ENCODE assay signal across 19 cellular contexts in the genomic region with DNA sequence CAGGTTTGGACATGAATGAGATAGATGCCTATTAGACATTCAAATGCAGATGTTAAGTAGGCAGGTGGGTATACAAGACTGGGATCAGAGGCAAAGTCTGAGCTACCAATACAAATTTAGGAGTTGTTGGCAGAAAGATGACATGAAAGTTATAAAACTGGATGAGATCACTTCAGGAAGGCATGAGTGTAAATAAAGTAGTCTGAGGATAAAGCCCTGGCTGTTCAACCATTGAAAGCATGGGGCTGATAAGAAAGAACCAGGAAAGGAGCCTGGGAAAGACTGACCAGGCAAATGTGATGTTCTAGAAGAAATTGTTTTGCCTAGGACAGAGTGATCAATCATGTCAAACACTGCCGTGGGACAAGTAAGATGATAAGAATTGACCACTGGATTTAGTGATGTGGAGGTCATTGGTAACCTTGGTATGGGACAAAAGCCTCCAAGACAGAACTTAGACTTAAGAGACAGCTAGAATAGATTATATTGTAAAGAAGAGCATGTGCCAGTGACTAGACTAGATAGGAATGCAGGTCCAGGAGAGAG.
DNase-seq lines count a peak whose midpoint lies in the region; FAIRE-seq and TF ChIP-seq lines count a peak whose summit lies in the region.
"Had no signal": no experiment of that assay in that cellular context is flagged by ENCODE, and none has a peak within 500 bp of the region (broad histone marks: within the 10 kb centered on the region; RNA-seq: fewer than 3 reads in every experiment).

No MANE protein-coding gene starts in this region.

- H3K4me2 ChIP-seq in SK-N-SH, result no peak overlapping the region
- H3K4me2 ChIP-seq: A549, GM23338 had no signal

- POLR2A ChIA-PET in SK-N-SH (lab: Yijun Ruan, JAX), result no interaction called here

- H3F3A ChIP-seq in SK-N-SH (replicated peaks; ENCODE audit: insufficient read depth), result no peaks in the 10 kb centered on the region

- no peak for TF ChIP-seq RAD21 in SK-N-SH (IDR thresholded peaks at IDR 0.05; ENCODE audit: low read length)

- H3K27me3 ChIP-seq in small intestine (ENCODE audit: control insufficient read depth in 2 of 2, insufficient read depth in 2 of 2, low read length in 2 of 2), result no peaks in the 10 kb centered on the region
- no peaks in the 10 kb centered on the region; the same call in 1 of the 2 replicates for H3K27me3 ChIP-seq in SK-N-SH (ENCODE audit: insufficient read depth)

- H4K20me1 ChIP-seq in SK-N-SH (ENCODE audit: insufficient read depth), result no peaks in the 10 kb centered on the region

- FAIRE-seq in small intestine (lab: Jason Lieb, UNC), result no peak
- FAIRE-seq: A549, D721Med, GM12878 had no signal

- WGBS in small intestine, 3 donors, result 8 to 17% (median 14%) methylated on average over 1 of the region's 1 CpG
- WGBS in SK-N-SH (ENCODE audit: low lambda C conversion rate), result 19% methylated on average over 1 of the region's 1 CpG

- no peaks in the 10 kb centered on the region for H3K9me3 ChIP-seq in small intestine (ENCODE audit: control insufficient read depth, low read depth)
- H3K9me3 ChIP-seq in SK-N-SH, result no peaks in the 10 kb centered on the region
- H3K9me3 ChIP-seq: HAP-1 had no signal

- no peak for TF ChIP-seq EP300 in SK-N-SH (IDR thresholded peaks at IDR 0.05; ENCODE audit: borderline replicate concordance in 1 of 2, low read depth in 1 of 2, low read length in 1 of 2)

- H2AFZ ChIP-seq in SK-N-SH (ENCODE audit: low read depth), result no peak overlapping the region
- H2AFZ ChIP-seq: GM23338 had no signal

- H3K4me3 ChIP-seq in LNCaP clone FGC (ENCODE audit: low read depth, low read length) (no peak overlapping the region), choroid plexus epithelial cell (ENCODE audit: low read depth, low read length) (no peak overlapping the region), small intestine (ENCODE audit: low read depth in 1 of 2, low read length in 2 of 2) (no peak overlapping the region), SK-N-SH (ENCODE audit: low read depth in 2 of 2, low read length in 1 of 2) (no peak overlapping the region)
- H3K4me3 ChIP-seq: A549, GM12878, GM23338, HAP-1 had no signal

- H3K9ac ChIP-seq in SK-N-SH, result no peak overlapping the region

- no peaks in the 10 kb centered on the region; the same call in 1 of the 2 replicates for H3K9me2 ChIP-seq in SK-N-SH

- H3K79me2 ChIP-seq in SK-N-SH (ENCODE audit: insufficient read depth), result no peaks in the 10 kb centered on the region

- H3K4me1 ChIP-seq in small intestine (ENCODE audit: control insufficient read depth in 2 of 2, insufficient read depth in 1 of 2, low read depth in 1 of 2, low read length in 1 of 2) (no peaks in the 10 kb centered on the region), SK-N-SH (ENCODE audit: control insufficient read depth in 1 of 2, insufficient read depth in 2 of 2, low read depth in 1 of 2, low read length in 1 of 2) (no peaks in the 10 kb centered on the region)
- H3K4me1 ChIP-seq: A549, HAP-1 had no signal

- H3K27ac ChIP-seq in small intestine (ENCODE audit: low read depth in 1 of 2, low read length in 1 of 2) (no peak overlapping the region), SK-N-SH (ENCODE audit: low read depth in 2 of 2, low read length in 1 of 2) (no peak overlapping the region)

- H3K36me3 ChIP-seq in small intestine (ENCODE audit: control insufficient read depth in 2 of 2, insufficient read depth in 2 of 2, low read length in 2 of 2) (no peaks in the 10 kb centered on the region), SK-N-SH (replicated peaks in 1 of 2; ENCODE audit: control insufficient read depth in 1 of 2, insufficient read depth in 2 of 2, low read length in 1 of 2) (no peaks in the 10 kb centered on the region)
- H3K36me3 ChIP-seq: HAP-1 had no signal

- no peak for TF ChIP-seq CTCF in LNCaP clone FGC (IDR thresholded peaks at IDR 0.05; ENCODE audit: control insufficient read depth, extremely low read depth, insufficient read depth)
- no peak for TF ChIP-seq CTCF in choroid plexus epithelial cell (conservative IDR thresholded peaks at IDR 0.05; ENCODE audit: low read depth, low read length)
- TF ChIP-seq CTCF in SK-N-SH (IDR thresholded peaks at IDR 0.05), result no peak

- CTCF ChIA-PET in SK-N-SH (lab: Yijun Ruan, JAX), result interaction anchor here (1.0 kb wide), 1 partner anchor 693 kb away, joined by 3 read pairs; no protein-coding TSS in a partner anchor

- DNase-seq in LNCaP clone FGC (ENCODE audit: low read depth) (peak; percentile 40), choroid plexus epithelial cell (ENCODE audit: low read depth) (peak; percentile 26), kidney glomerular epithelial cell (lab: John Stamatoyannopoulos, UW) (peak; percentile 23), small intestine (peak; percentile 6), NCI-H2196 (lab: John Stamatoyannopoulos, UW; ENCODE audit: unreplicated experiment) (no peak), HuH-7 (ENCODE audit: low spot score) (no peak), SK-N-SH (no peak)
- DNase-seq: DMS79 treated with DMSO at 0.1 percent for 48 hours, KBM-7, NCI-H1092 treated with DMSO at 0.1 percent for 48 hours, NCI-H2029 treated with DMSO at 0.1 percent for 48 hours, NCI-H524 treated with DMSO at 0.1 percent for 48 hours, OCI-M1, Right ventricle myocardium superior had no signal

TF ChIP-seq in SK-N-SH, 30 proteins besides CTCF, POLR2A, EP300 and RAD21:
- TF ChIP-seq FOXM1 (IDR thresholded peaks at IDR 0.05; ENCODE audit: low read depth) (no peak), POLR2AphosphoS5 (IDR thresholded peaks at IDR 0.05; ENCODE audit: low read depth, low read length) (no peak), GATA2 (CRISPR knock-in tag; IDR thresholded peaks at IDR 0.05) (no peak), GABPA (IDR thresholded peaks at IDR 0.05; ENCODE audit: low read depth) (no peak), RFX5 (IDR thresholded peaks at IDR 0.05; ENCODE audit: low read length) (no peak), CHD2 (IDR thresholded peaks at IDR 0.05; ENCODE audit: low read length, partially characterized antibody) (no peak), FOSL2 (IDR thresholded peaks at IDR 0.05; ENCODE audit: borderline replicate concordance, low read depth) (no peak)
- TF ChIP-seq, protein P1, sequence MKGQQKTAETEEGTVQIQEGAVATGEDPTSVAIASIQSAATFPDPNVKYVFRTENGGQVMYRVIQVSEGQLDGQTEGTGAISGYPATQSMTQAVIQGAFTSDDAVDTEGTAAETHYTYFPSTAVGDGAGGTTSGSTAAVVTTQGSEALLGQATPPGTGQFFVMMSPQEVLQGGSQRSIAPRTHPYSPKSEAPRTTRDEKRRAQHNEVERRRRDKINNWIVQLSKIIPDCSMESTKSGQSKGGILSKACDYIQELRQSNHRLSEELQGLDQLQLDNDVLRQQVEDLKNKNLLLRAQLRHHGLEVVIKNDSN (IDR thresholded peaks at IDR 0.05; ENCODE audit: borderline replicate concordance, low read depth), result no peak
- TF ChIP-seq, protein P2, sequence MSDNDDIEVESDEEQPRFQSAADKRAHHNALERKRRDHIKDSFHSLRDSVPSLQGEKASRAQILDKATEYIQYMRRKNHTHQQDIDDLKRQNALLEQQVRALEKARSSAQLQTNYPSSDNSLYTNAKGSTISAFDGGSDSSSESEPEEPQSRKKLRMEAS (IDR thresholded peaks at IDR 0.05; ENCODE audit: low read depth), result no peak
- TF ChIP-seq, protein P3, sequence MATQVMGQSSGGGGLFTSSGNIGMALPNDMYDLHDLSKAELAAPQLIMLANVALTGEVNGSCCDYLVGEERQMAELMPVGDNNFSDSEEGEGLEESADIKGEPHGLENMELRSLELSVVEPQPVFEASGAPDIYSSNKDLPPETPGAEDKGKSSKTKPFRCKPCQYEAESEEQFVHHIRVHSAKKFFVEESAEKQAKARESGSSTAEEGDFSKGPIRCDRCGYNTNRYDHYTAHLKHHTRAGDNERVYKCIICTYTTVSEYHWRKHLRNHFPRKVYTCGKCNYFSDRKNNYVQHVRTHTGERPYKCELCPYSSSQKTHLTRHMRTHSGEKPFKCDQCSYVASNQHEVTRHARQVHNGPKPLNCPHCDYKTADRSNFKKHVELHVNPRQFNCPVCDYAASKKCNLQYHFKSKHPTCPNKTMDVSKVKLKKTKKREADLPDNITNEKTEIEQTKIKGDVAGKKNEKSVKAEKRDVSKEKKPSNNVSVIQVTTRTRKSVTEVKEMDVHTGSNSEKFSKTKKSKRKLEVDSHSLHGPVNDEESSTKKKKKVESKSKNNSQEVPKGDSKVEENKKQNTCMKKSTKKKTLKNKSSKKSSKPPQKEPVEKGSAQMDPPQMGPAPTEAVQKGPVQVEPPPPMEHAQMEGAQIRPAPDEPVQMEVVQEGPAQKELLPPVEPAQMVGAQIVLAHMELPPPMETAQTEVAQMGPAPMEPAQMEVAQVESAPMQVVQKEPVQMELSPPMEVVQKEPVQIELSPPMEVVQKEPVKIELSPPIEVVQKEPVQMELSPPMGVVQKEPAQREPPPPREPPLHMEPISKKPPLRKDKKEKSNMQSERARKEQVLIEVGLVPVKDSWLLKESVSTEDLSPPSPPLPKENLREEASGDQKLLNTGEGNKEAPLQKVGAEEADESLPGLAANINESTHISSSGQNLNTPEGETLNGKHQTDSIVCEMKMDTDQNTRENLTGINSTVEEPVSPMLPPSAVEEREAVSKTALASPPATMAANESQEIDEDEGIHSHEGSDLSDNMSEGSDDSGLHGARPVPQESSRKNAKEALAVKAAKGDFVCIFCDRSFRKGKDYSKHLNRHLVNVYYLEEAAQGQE (IDR thresholded peaks at IDR 0.05; ENCODE audit: low read depth, low read length), result no peak

Comparison
In these comparisons a context has a peak if more than half of its experiments do, and no peak if none do; other contexts are left out.
1. DNase-seq: peak in LNCaP clone FGC (single experiment), choroid plexus epithelial cell (single experiment), kidney glomerular epithelial cell (single experiment) and small intestine (single experiment); none in NCI-H2196 (single experiment), HuH-7 (single experiment) and SK-N-SH (single experiment).